ENCODE assay signal across 8 cellular contexts in the genomic region with DNA sequence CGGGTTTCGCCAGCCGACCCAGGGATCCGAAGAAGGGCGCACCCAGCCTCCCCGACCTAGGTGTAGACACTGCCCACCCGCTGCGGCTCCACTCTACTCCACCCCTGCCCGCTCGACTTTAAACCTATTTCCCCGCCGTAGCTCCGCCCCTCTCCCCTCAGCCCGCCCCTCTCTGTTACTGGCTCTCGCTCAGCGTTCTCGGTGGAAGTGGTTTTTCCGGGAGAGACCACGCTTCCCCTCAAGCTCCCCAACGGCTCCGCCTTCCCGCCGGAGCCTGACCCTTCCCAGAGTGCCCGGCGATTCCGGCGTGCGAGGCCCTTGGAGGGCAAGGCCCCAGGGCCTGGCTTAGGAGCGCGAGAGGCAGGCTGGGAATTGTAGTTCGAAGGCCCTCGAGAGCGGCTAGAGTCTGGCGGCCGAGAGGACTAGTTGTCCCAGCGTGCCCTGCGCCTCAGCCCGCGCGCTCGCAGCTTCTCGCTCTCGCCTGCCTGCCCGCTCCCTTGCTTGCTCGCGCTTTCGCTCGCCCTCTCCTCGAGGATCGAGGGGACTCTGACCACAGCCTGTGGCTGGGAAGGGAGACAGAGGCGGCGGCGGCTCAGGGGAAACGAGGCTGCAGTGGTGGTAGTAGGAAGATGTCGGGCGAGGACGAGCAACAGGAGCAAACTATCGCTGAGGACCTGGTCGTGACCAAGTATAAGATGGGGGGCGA. TPM values are rescaled to one million over a fixed set of nuclear protein-coding genes. Genes with fewer than 3 reads are reported as not detected.
A peak's percentile ranks its signal among the peaks of the same experiment; 100 is the strongest.
DNase-seq lines count a peak whose midpoint lies in the region; ATAC-seq and TF ChIP-seq lines count a peak whose summit lies in the region.

A gene (plus strand): TSS at position 451 of the 706 bp plus-strand sequence. CDS start 179 bp downstream, at position 630.

- intact Hi-C loops in mucosa of descending colon (cut with DNase I, micrococcal nuclease), result no loop called here

- peaks cover 2% of the 10 kb centered on the region for H3K36me3 Mint-ChIP-seq in IgD-negative memory B cell

- no peaks in the 10 kb centered on the region for H3K9me3 Mint-ChIP-seq in IgD-negative memory B cell

- H3K9me3 ChIP-seq in mucosa of descending colon, result no peaks in the 10 kb centered on the region

- TF ChIP-seq CTCF in epithelial cell of esophagus (IDR thresholded peaks at IDR 0.05; ENCODE audit: insufficient read depth, low read depth, low read length, missing control alignments) (no peak), mucosa of descending colon (IDR thresholded peaks at IDR 0.05) (peak; percentile 9)

- H3K36me3 ChIP-seq in mucosa of descending colon (ENCODE audit: low read depth), result no peaks in the 10 kb centered on the region

- peaks cover under 1% of the 10 kb centered on the region for H3K27me3 Mint-ChIP-seq in IgD-negative memory B cell

- peaks cover 7 to 28% (median 27%) of the 10 kb centered on the region in 3 donors for H3K4me1 Mint-ChIP-seq in IgD-negative memory B cell

- peaks cover 22% of the 10 kb centered on the region for H3K4me1 ChIP-seq in mucosa of descending colon (ENCODE audit: low read depth)

- DNase-seq in DMS 273 treated with DMSO at 0.1 percent for 48 hours (lab: John Stamatoyannopoulos, UW) (peak; percentile 90), OCI-M2 (lab: John Stamatoyannopoulos, UW; ENCODE audit: unreplicated experiment) (peak; percentile 87), activated T-cell treated with anti-CD3 and anti-CD28 coated beads for 4 hours (peak; percentile 94), epithelial cell of esophagus (ENCODE audit: low read depth) (peak; percentile 99), mucosa of descending colon (peak; percentile 97 to 98 (median 98))
- peak; percentile 95 for DNase-seq in stimulated activated CD8-positive, alpha-beta memory T cell treated with anti-CD3 and anti-CD28 coated beads, Interleukin-4, amount 100 ng/mL, for 24 hours (ENCODE audit: low read depth)

- H3K27ac Mint-ChIP-seq in IgD-negative memory B cell, result peak within 1 kb of the TSS; percentile 86 to 97 (median 93)

- H3K4me3 ChIP-seq in epithelial cell of esophagus (ENCODE audit: low read length), result peak within 1 kb of the TSS; percentile 91
- peak within 1 kb of the TSS; percentile 67 for H3K4me3 ChIP-seq in mucosa of descending colon

- peak within 1 kb of the TSS; percentile 94 to 100 (median 98) for H3K4me3 Mint-ChIP-seq in IgD-negative memory B cell

- ATAC-seq in GM21529 (IDR thresholded peaks at IDR 0.05; ENCODE audit: unreplicated experiment) (peak; percentile 95), mucosa of descending colon (peak; percentile 95)

RNA-seq across cellular contexts. Expression of the gene that starts here (rescaled TPM):
- polyA plus RNA-seq in IgD-negative memory B cell, result 112 TPM
- 10 to 100 TPM; 61.7 to 94.9 (median 90.3) TPM for total RNA-seq in mucosa of descending colon

Comparison
In these comparisons a context has a peak if more than half of its experiments do, and no peak if none do; other contexts are left out.
1. Peak in every context shown above with its lines: DNase-seq, ATAC-seq and H3K4me3 ChIP-seq.